Comparison of ENCODE assay signal across 8 cellular contexts in the genomic region with DNA sequence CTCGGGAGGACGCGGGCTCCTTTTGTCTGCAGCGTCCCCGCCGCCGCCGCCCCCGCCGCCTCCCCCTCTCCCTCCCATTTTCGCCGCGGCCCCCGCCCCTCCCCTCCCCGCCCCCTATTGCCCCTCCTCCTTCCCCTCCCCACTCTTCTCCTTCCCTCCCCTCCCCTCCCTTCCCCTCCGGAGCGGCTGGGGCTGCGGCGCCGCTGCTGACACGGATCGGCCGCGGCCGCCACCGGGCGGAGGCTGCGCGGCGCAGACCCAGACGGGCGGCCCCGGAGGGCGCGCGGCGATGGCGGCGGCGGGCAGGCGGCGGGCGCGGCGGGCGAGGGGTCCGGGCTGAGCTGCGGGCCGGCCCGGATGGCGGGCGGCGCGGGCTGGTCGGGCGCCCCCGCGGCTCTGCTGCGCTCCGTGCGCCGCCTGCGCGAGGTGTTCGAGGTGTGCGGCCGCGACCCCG. TPM values are rescaled to one million over a fixed set of nuclear protein-coding genes. Genes with fewer than 3 reads are reported as not detected.
A peak's percentile ranks its signal among the peaks of the same experiment; 100 is the strongest.
DNase-seq lines count a peak whose midpoint lies in the region; ATAC-seq and TF ChIP-seq lines count a peak whose summit lies in the region.

A gene with protein sequence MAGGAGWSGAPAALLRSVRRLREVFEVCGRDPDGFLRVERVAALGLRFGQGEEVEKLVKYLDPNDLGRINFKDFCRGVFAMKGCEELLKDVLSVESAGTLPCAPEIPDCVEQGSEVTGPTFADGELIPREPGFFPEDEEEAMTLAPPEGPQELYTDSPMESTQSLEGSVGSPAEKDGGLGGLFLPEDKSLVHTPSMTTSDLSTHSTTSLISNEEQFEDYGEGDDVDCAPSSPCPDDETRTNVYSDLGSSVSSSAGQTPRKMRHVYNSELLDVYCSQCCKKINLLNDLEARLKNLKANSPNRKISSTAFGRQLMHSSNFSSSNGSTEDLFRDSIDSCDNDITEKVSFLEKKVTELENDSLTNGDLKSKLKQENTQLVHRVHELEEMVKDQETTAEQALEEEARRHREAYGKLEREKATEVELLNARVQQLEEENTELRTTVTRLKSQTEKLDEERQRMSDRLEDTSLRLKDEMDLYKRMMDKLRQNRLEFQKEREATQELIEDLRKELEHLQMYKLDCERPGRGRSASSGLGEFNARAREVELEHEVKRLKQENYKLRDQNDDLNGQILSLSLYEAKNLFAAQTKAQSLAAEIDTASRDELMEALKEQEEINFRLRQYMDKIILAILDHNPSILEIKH (plus strand): TSS at position 180 of the 454 bp plus-strand sequence. CDS start 178 bp downstream, at position 358.

- peak within 1 kb of the TSS; percentile 60 for H3K4me3 Mint-ChIP-seq in progenitor cell of endocrine pancreas (ENCODE audit: low read depth)

- TF ChIP-seq CTCF in progenitor cell of endocrine pancreas (IDR thresholded peaks at IDR 0.05; ENCODE audit: unreplicated experiment), result no peak

- no peaks in the 10 kb centered on the region for H3K9me3 Mint-ChIP-seq in progenitor cell of endocrine pancreas (ENCODE audit: low read depth)

- peak; percentile 60 for DNase-seq in activated CD8-positive, alpha-beta memory T cell treated with anti-CD3 and anti-CD28 coated beads for 24 hours
- no peak for DNase-seq in activated CD8-positive, alpha-beta memory T cell treated with anti-CD3 and anti-CD28 coated beads, Interleukin-2, amount 50 U/mL, for 4 hours
- DNase-seq in Right ventricle myocardium superior (no peak), progenitor cell of endocrine pancreas (ENCODE audit: low spot score, unreplicated experiment) (no peak), NCI-H524 treated with DMSO at 0.1 percent for 48 hours (lab: John Stamatoyannopoulos, UW) (no peak), AG08396 (ENCODE audit: low spot score) (no peak), DMS153 treated with DMSO at 0.1 percent for 48 hours (lab: John Stamatoyannopoulos, UW; ENCODE audit: unreplicated experiment) (no peak)

- H3K27ac Mint-ChIP-seq in progenitor cell of endocrine pancreas, result peak within 1 kb of the TSS; percentile 3

- H3K4me1 Mint-ChIP-seq in progenitor cell of endocrine pancreas (ENCODE audit: low read depth), result no peaks in the 10 kb centered on the region

- ATAC-seq in Right ventricle myocardium superior (ENCODE audit: poor library complexity), result peak; percentile 46

- POLR2A ChIA-PET in activated CD8-positive, alpha-beta memory T cell treated with anti-CD3 and anti-CD28 coated beads for 36 hours (lab: Charles Lee), result no interaction called here

- H3K27me3 Mint-ChIP-seq in progenitor cell of endocrine pancreas, result peaks cover 74% of the 10 kb centered on the region

- CTCF ChIA-PET in activated CD8-positive, alpha-beta memory T cell treated with anti-CD3 and anti-CD28 coated beads for 36 hours (lab: Charles Lee), result no interaction called here

- intact Hi-C loops in Right ventricle myocardium superior (cut with DNase I), result no loop called here

- no peaks in the 10 kb centered on the region for H3K36me3 Mint-ChIP-seq in progenitor cell of endocrine pancreas (ENCODE audit: insufficient read depth)

RNA-seq across cellular contexts. Expression of the gene that starts here (rescaled TPM):
- 10 to 100 TPM; 14.8 to 17.8 TPM for total RNA-seq in activated CD8-positive, alpha-beta memory T cell treated with anti-CD3 and anti-CD28 coated beads for 36 hours
- total RNA-seq in Right ventricle myocardium superior (12.0 TPM), progenitor cell of endocrine pancreas (65.5 and 66.1 TPM in 2 replicates)
